Comparison of ENCODE assay signal across 1 cellular context in genomic region chr14:73569185-73569957, GRCh38.
TF ChIP-seq lines count a peak whose summit lies in the region.

A gene with protein sequence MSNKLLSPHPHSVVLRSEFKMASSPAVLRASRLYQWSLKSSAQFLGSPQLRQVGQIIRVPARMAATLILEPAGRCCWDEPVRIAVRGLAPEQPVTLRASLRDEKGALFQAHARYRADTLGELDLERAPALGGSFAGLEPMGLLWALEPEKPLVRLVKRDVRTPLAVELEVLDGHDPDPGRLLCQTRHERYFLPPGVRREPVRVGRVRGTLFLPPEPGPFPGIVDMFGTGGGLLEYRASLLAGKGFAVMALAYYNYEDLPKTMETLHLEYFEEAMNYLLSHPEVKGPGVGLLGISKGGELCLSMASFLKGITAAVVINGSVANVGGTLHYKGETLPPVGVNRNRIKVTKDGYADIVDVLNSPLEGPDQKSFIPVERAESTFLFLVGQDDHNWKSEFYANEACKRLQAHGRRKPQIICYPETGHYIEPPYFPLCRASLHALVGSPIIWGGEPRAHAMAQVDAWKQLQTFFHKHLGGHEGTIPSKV (plus strand): TSS chr14:73569213. CDS start chr14:73569241, 28 bp downstream.

TF ChIP-seq in WTC11, 78 proteins besides CTCF, POLR2A, EP300 and RAD21 (continued from another document):
- TF ChIP-seq, protein P1, sequence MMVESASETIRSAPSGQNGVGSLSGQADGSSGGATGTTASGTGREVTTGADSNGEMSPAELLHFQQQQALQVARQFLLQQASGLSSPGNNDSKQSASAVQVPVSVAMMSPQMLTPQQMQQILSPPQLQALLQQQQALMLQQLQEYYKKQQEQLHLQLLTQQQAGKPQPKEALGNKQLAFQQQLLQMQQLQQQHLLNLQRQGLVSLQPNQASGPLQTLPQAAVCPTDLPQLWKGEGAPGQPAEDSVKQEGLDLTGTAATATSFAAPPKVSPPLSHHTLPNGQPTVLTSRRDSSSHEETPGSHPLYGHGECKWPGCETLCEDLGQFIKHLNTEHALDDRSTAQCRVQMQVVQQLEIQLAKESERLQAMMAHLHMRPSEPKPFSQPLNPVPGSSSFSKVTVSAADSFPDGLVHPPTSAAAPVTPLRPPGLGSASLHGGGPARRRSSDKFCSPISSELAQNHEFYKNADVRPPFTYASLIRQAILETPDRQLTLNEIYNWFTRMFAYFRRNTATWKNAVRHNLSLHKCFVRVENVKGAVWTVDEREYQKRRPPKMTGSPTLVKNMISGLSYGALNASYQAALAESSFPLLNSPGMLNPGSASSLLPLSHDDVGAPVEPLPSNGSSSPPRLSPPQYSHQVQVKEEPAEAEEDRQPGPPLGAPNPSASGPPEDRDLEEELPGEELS (CRISPR knock-in tag; IDR thresholded peaks at IDR 0.05) = peak; percentile 75
- peak; percentile 57; the same call in 1 of the 2 replicates for TF ChIP-seq NR3C1 (CRISPR knock-in tag; conservative IDR thresholded peaks at IDR 0.05; ENCODE audit: low read depth)
- peak; percentile 87 for TF ChIP-seq MYBL2 (CRISPR knock-in tag; IDR thresholded peaks at IDR 0.05)
- peak; percentile 28; the same call in 1 of the 2 replicates for TF ChIP-seq HMGXB4 (CRISPR knock-in tag; IDR thresholded peaks at IDR 0.05)
- peak; percentile 47; the same call in 1 of the 2 replicates for TF ChIP-seq ZBTB21 (CRISPR knock-in tag; IDR thresholded peaks at IDR 0.05; ENCODE audit: borderline replicate concordance)
- 0 out of 2 replicates have a peak, but pooled peaks have one; percentile 9 for TF ChIP-seq USF2 (CRISPR knock-in tag; IDR thresholded peaks at IDR 0.05)
- 0 out of 2 replicates have a peak, but pooled peaks have one; percentile 58 for TF ChIP-seq FOXK1 (CRISPR knock-in tag; IDR thresholded peaks at IDR 0.05)
